In genomic region chrX:30196322-30196721, GRCh38 we compare ENCODE assay signal across 12 cellular contexts. TPM values are rescaled to one million over a fixed set of nuclear protein-coding genes. Genes with fewer than 3 reads are reported as not detected.
DNase-seq lines count a peak whose midpoint lies in the region; ATAC-seq and TF ChIP-seq lines count a peak whose summit lies in the region.
"Had no signal": no experiment of that assay in that cellular context is flagged by ENCODE, and none has a peak within 500 bp of the region (broad histone marks: within the 10 kb centered on the region; RNA-seq: fewer than 3 reads in every experiment).

No MANE protein-coding gene starts in this region.

- H3K36me3 Mint-ChIP-seq in activated CD4-positive, alpha-beta memory T cell treated with anti-CD3 and anti-CD28 coated beads, Interleukin-2, amount 10 ng/mL, durations not matched to agents 7 days and 5 days (ENCODE audit: low read depth) = no peaks in the 10 kb centered on the region
- H3K36me3 Mint-ChIP-seq: CD8-positive, alpha-beta T cell had no signal

- in situ Hi-C loops in ACHN (cut with HindIII; ENCODE audit: low pct_ligation_motif_present, low pct_unique_long_range_greater_than_20kb, low sequenced_read_pairs) = no loop called here

- no peaks in the 10 kb centered on the region for H3K4me1 Mint-ChIP-seq in activated CD4-positive, alpha-beta memory T cell treated with anti-CD3 and anti-CD28 coated beads, Interleukin-2, amount 10 ng/mL, durations not matched to agents 7 days and 5 days
- H3K4me1 Mint-ChIP-seq: T-helper 17 cell had no signal

- CTCF ChIA-PET in activated CD4-positive, alpha-beta memory T cell treated with anti-CD3 and anti-CD28 coated beads, Interleukin-2, amount 10 ng/mL, durations not matched to agents 7 days and 5 days (lab: Charles Lee) = no interaction called here

- TF ChIP-seq CTCF in epithelial cell of proximal tubule (conservative IDR thresholded peaks at IDR 0.05; ENCODE audit: low read depth, low read length) = peak; percentile 22

- H3K27me3 Mint-ChIP-seq in activated CD4-positive, alpha-beta memory T cell treated with anti-CD3 and anti-CD28 coated beads, Interleukin-2, amount 10 ng/mL, durations not matched to agents 7 days and 5 days = no peaks in the 10 kb centered on the region
- H3K27me3 Mint-ChIP-seq: T-helper 17 cell had no signal

- peak; percentile 69 for ATAC-seq in GM19467 (IDR thresholded peaks at IDR 0.05; ENCODE audit: unreplicated experiment)
- ATAC-seq: CD8-positive, alpha-beta T cell; T-helper 17 cell had no signal

- H3K27ac Mint-ChIP-seq in activated CD4-positive, alpha-beta memory T cell treated with anti-CD3 and anti-CD28 coated beads, Interleukin-2, amount 10 ng/mL, durations not matched to agents 7 days and 5 days = no peak overlapping the region
- H3K27ac Mint-ChIP-seq: CD8-positive, alpha-beta T cell; T-helper 17 cell had no signal

- H3K4me3 ChIP-seq in epithelial cell of proximal tubule (ENCODE audit: low read depth, low read length) = no peak overlapping the region
- H3K4me3 ChIP-seq: esophagus muscularis mucosa had no signal

- H3K4me3 Mint-ChIP-seq in activated CD4-positive, alpha-beta memory T cell treated with anti-CD3 and anti-CD28 coated beads, Interleukin-2, amount 10 ng/mL, durations not matched to agents 7 days and 5 days = no peak overlapping the region
- H3K4me3 Mint-ChIP-seq: CD8-positive, alpha-beta T cell; T-helper 17 cell had no signal

- DNase-seq in ACHN (peak; percentile 5), NCI-H345 treated with DMSO at 0.1 percent for 48 hours (lab: John Stamatoyannopoulos, UW; ENCODE audit: unreplicated experiment) (peak; percentile 1), epithelial cell of proximal tubule (ENCODE audit: low read depth) (no peak), T-helper 2 cell (no peak), ecto neural progenitor cell (ENCODE audit: low spot score) (no peak), KG1 (lab: John Stamatoyannopoulos, UW) (no peak)
- DNase-seq in activated CD4-positive, alpha-beta memory T cell treated with anti-CD3 and anti-CD28 coated beads, Interleukin-2, amount 10 ng/mL, durations not matched to agents 7 days and 5 days = no peak
- DNase-seq: activated naive CD4-positive, alpha-beta T cell; CD8-positive, alpha-beta T cell; T-helper 17 cell had no signal

- H3K9me3 Mint-ChIP-seq in activated CD4-positive, alpha-beta memory T cell treated with anti-CD3 and anti-CD28 coated beads, Interleukin-2, amount 10 ng/mL, durations not matched to agents 7 days and 5 days = no peaks in the 10 kb centered on the region
- H3K9me3 Mint-ChIP-seq: CD8-positive, alpha-beta T cell had no signal

- POLR2A ChIA-PET in activated CD4-positive, alpha-beta memory T cell treated with anti-CD3 and anti-CD28 coated beads, Interleukin-2, amount 10 ng/mL, durations not matched to agents 7 days and 5 days (lab: Charles Lee) = no interaction called here

RNA-seq across cellular contexts. Expression of gene MAGEB2, which starts 19.0 kb away (rescaled TPM):
- not detected in 2 replicates for total RNA-seq in epithelial cell of proximal tubule
- total RNA-seq in activated CD4-positive, alpha-beta memory T cell treated with anti-CD3 and anti-CD28 coated beads, Interleukin-2, amount 10 ng/mL, durations not matched to agents 7 days and 5 days = not detected
- total RNA-seq: CD8-positive, alpha-beta T cell; esophagus muscularis mucosa; T-helper 17 cell had no signal

RNA-seq across cellular contexts. Expression of gene MAGEB3, which starts 34.1 kb away (rescaled TPM):
- not detected in 2 replicates for total RNA-seq in epithelial cell of proximal tubule
- not detected for total RNA-seq in activated CD4-positive, alpha-beta memory T cell treated with anti-CD3 and anti-CD28 coated beads, Interleukin-2, amount 10 ng/mL, durations not matched to agents 7 days and 5 days
- total RNA-seq: CD8-positive, alpha-beta T cell; esophagus muscularis mucosa; T-helper 17 cell had no signal

RNA-seq across cellular contexts. Expression of gene MAGEB4, which starts 45.5 kb away (rescaled TPM):
- not detected in 2 replicates for total RNA-seq in epithelial cell of proximal tubule
- not detected for total RNA-seq in activated CD4-positive, alpha-beta memory T cell treated with anti-CD3 and anti-CD28 coated beads, Interleukin-2, amount 10 ng/mL, durations not matched to agents 7 days and 5 days
- total RNA-seq: CD8-positive, alpha-beta T cell; esophagus muscularis mucosa; T-helper 17 cell had no signal

RNA-seq across cellular contexts. Expression of gene MAGEB1, which starts 50.6 kb away (rescaled TPM):
- not detected in 2 replicates for total RNA-seq in epithelial cell of proximal tubule
- not detected for total RNA-seq in activated CD4-positive, alpha-beta memory T cell treated with anti-CD3 and anti-CD28 coated beads, Interleukin-2, amount 10 ng/mL, durations not matched to agents 7 days and 5 days
- total RNA-seq: CD8-positive, alpha-beta T cell; esophagus muscularis mucosa; T-helper 17 cell had no signal

Comparison
In these comparisons a context has a peak if more than half of its experiments do, and no peak if none do; other contexts are left out.
1. DNase-seq: peak in ACHN (single experiment) and NCI-H345 treated with DMSO at 0.1 percent for 48 hours (single experiment); none in epithelial cell of proximal tubule (single experiment), T-helper 2 cell (0 of 5), ecto neural progenitor cell (single experiment), KG1 (single experiment) and activated CD4-positive, alpha-beta memory T cell treated with anti-CD3 and anti-CD28 coated beads, Interleukin-2, amount 10 ng/mL, durations not matched to agents 7 days and 5 days (single experiment).